In the genomic region with DNA sequence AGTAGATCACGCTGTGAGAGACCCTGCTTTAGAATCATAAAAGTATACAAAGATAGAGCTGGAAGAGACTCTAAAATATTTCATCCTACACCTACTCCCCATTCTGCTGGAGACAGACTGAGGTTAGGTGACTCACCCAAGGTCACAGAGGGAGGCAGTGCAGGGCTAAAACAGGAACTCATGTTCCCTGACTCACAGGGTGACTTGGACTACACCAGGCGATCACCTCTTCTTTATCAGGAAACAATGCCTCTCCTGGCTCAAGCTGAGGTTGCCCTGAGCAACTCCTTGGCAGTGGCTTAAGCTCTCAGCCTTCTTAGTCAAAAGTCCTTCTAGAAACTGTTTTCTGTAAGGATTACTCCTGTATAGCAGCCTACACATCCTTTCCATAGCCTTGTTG, we compare ENCODE assay signal across 8 cellular contexts. TPM values are rescaled to one million over a fixed set of nuclear protein-coding genes. Genes with fewer than 3 reads are reported as not detected.
A peak's percentile ranks its signal among the peaks of the same experiment; 100 is the strongest.
DNase-seq lines count a peak whose midpoint lies in the region; ATAC-seq lines count a peak whose summit lies in the region.
"Had no signal": no experiment of that assay in that cellular context is flagged by ENCODE, and none has a peak within 500 bp of the region (broad histone marks: within the 10 kb centered on the region; RNA-seq: fewer than 3 reads in every experiment).

No MANE protein-coding gene starts in this region.

- H3K27me3 ChIP-seq in H7 (ENCODE audit: control insufficient read depth, insufficient read depth, low read length) = no peaks in the 10 kb centered on the region

- intact Hi-C loops in posterior vena cava (cut with DNase I) = no loop called here

- ATAC-seq in HG02623 (IDR thresholded peaks at IDR 0.05; ENCODE audit: unreplicated experiment) = no peak

- H3K36me3 ChIP-seq in H7 (replicated peaks; ENCODE audit: control insufficient read depth, insufficient read depth, low read length) = no peaks in the 10 kb centered on the region

- H3K4me3 ChIP-seq in H7 (ENCODE audit: insufficient read depth, low read depth, low read length) = no peak overlapping the region

- DNase-seq in GOT3 (lab: John Stamatoyannopoulos, UW) = peak; percentile 8
- peak; percentile 75 for DNase-seq in NOMO-1 treated with DMSO at 0.1 percent for 48 hours (lab: John Stamatoyannopoulos, UW; ENCODE audit: unreplicated experiment)
- peak; percentile 50 to 99 for DNase-seq in dermis microvascular lymphatic vessel endothelial cell (ENCODE audit: low read depth in 2 of 2)
- peak; percentile 85 for DNase-seq in posterior vena cava (ENCODE audit: low spot score)
- DNase-seq in H7 = no peak
- no peak for DNase-seq in DMS 273 (lab: John Stamatoyannopoulos, UW; ENCODE audit: unreplicated experiment)
- DNase-seq: NCI-H146 had no signal

RNA-seq across cellular contexts. Expression of a gene that starts 26.4 kb away (rescaled TPM):
- total RNA-seq in dermis microvascular lymphatic vessel endothelial cell = 91.5 and 154 TPM in 2 replicates
- total RNA-seq in posterior vena cava = 100 to 1,000 TPM in 1 of 2 donors, 10 to 100 TPM in 1; 57.0 to 151 TPM
- total RNA-seq in H7 (2014; rRNA removed; shearing (Covaris generic)) = 0.28 and 0.41 TPM in 2 replicates

Comparison
In these comparisons a context has a peak if more than half of its experiments do, and no peak if none do; other contexts are left out.
1. DNase-seq: peak in GOT3 (single experiment), NOMO-1 treated with DMSO at 0.1 percent for 48 hours (single experiment), dermis microvascular lymphatic vessel endothelial cell (2 of 2) and posterior vena cava (single experiment); none in H7 (single experiment) and DMS 273 (single experiment).
2. RNA of a gene that starts 26.4 kb away (total RNA-seq): 57.0 to 151 TPM in posterior vena cava and 91.5 to 154 TPM in dermis microvascular lymphatic vessel endothelial cell; 0.28 to 0.41 TPM in H7; every median in the first group is over 10 times any median in the second.